ENCODE assay signal across 15 cellular contexts in genomic region chr4:74006009-74006476, GRCh38. TPM values are rescaled to one million over a fixed set of nuclear protein-coding genes. Genes with fewer than 3 reads are reported as not detected.
DNase-seq lines count a peak whose midpoint lies in the region; TF ChIP-seq lines count a peak whose summit lies in the region.
"Had no signal": no experiment of that assay in that cellular context is flagged by ENCODE, and none has a peak within 500 bp of the region (broad histone marks: within the 10 kb centered on the region; RNA-seq: fewer than 3 reads in every experiment).

No MANE protein-coding gene starts in this region.

- H3K4me1 ChIP-seq in transverse colon (peaks cover 0 to 30% (median 11%) of the 10 kb centered on the region in 4 donors), stomach (peaks cover 0 to 17% (median 4%) of the 10 kb centered on the region in 4 donors), tibial artery (no peaks in the 10 kb centered on the region)

- no peaks in the 10 kb centered on the region for H3K27me3 ChIP-seq in transverse colon
- H3K27me3 ChIP-seq in stomach, result no peaks in the 10 kb centered on the region
- no peaks in the 10 kb centered on the region for H3K27me3 ChIP-seq in tibial artery

- no peak for TF ChIP-seq CTCF in foreskin fibroblast (IDR thresholded peaks at IDR 0.05; ENCODE audit: low read depth, low read length)
- no peak for TF ChIP-seq CTCF in transverse colon (IDR thresholded peaks at IDR 0.05)
- TF ChIP-seq CTCF in stomach (IDR thresholded peaks at IDR 0.05), result no peak
- TF ChIP-seq CTCF in tibial artery (IDR thresholded peaks at IDR 0.05), result no peak

- H3K36me3 ChIP-seq in transverse colon, result no peaks in the 10 kb centered on the region
- H3K36me3 ChIP-seq in stomach, result no peaks in the 10 kb centered on the region
- no peaks in the 10 kb centered on the region for H3K36me3 ChIP-seq in tibial artery

- H3K27ac ChIP-seq in transverse colon (peak overlapping the region; percentile 53 to 78 (median 72)), stomach (peak overlapping the region in 2 of 5 donors; percentile 50 to 57), tibial artery (no peak overlapping the region)

- WGBS in transverse colon (ENCODE audit: low coverage in 1 of 2), 2 donors, result 39 to 49% methylated on average over 2 of the region's 2 CpGs
- WGBS in stomach, 5 donors, result 55 to 86% (median 76%) methylated on average over 2 of the region's 2 CpGs

- H3K4me3 ChIP-seq in foreskin fibroblast (ENCODE audit: low read depth in 1 of 2, low read length in 2 of 2) (no peak overlapping the region), transverse colon (no peak overlapping the region), stomach (no peak overlapping the region), tibial artery (no peak overlapping the region)

- intact Hi-C loops in transverse colon (cut with DNase I; ENCODE audit: low total_unique reads), result no loop called here
- intact Hi-C loops in stomach (cut with DNase I; ENCODE audit: low total_unique reads), result no loop called here
- intact Hi-C loops in tibial artery (cut with DNase I; ENCODE audit: low total_unique reads), result no loop called here

- in situ Hi-C loops in transverse colon (cut with MboI; ENCODE audit: low pct_ligation_motif_present in 1 of 4, low pct_unique_long_range_greater_than_20kb in 1 of 4, low sequenced_read_pairs in 3 of 4), result no loop called here

- DNase-seq in H4 (ENCODE audit: low spot score) (peak; percentile 14), amniotic epithelial cell (ENCODE audit: low read depth) (peak; percentile 76), foreskin fibroblast (peak; percentile 45 to 75), transverse colon (no peak), stomach (no peak), NCI-H345 (lab: John Stamatoyannopoulos, UW) (no peak), tibial artery (no peak)
- DNase-seq: activated CD4-positive, alpha-beta T cell treated with anti-CD3 and anti-CD28 coated beads, Interleukin-2, amount 10 ng/mL, durations not matched to agents 7 days and 5 days; activated effector memory CD4-positive, alpha-beta T cell treated with anti-CD3 and anti-CD28 coated beads, Interleukin-2, amount 50 U/mL, for 16 hours; caudate nucleus; CD8-positive, alpha-beta memory T cell; NCI-H2081; stimulated activated naive CD8-positive, alpha-beta T cell treated with anti-CD3 and anti-CD28 coated beads, Interleukin-15, amount 100 ng/mL, for 72 hours had no signal

- H3K9me3 ChIP-seq in transverse colon (no peaks in the 10 kb centered on the region), stomach (no peaks in the 10 kb centered on the region), tibial artery (no peaks in the 10 kb centered on the region)

- TF ChIP-seq POLR2A in transverse colon (IDR thresholded peaks at IDR 0.05) (no peak), stomach (IDR thresholded peaks at IDR 0.05) (no peak)

- TF ChIP-seq EP300 in transverse colon (IDR thresholded peaks at IDR 0.05; ENCODE audit: low read depth), result no peak
- TF ChIP-seq EP300 in stomach (IDR thresholded peaks at IDR 0.05), result no peak

RNA-seq across cellular contexts. Expression of gene CXCL5, which starts 7.6 kb away (rescaled TPM):
- total RNA-seq in H4 (2014; rRNA removed; shearing (Covaris generic)), result not detected in 2 replicates
- total RNA-seq in transverse colon (under 1 TPM in 1 of 4 donors, not detected in 3; 0.64 TPM), stomach (10 to 100 TPM in 2 of 5 donors, 1 to 10 TPM in 2, not detected in 1; 1.3 to 40.1 (median 13.4) TPM)
- polyA plus RNA-seq in stomach, result 10 to 100 TPM in 1 of 3 donors, 1 to 10 TPM in 1, not detected in 1; 4.9 to 21.2 TPM
- total RNA-seq: activated CD4-positive, alpha-beta T cell treated with anti-CD3 and anti-CD28 coated beads, Interleukin-2, amount 10 ng/mL, durations not matched to agents 7 days and 5 days; CD8-positive, alpha-beta memory T cell had no signal
- polyA plus RNA-seq: CD8-positive, alpha-beta memory T cell had no signal

RNA-seq across cellular contexts. Expression of gene PPBP, which starts 18.1 kb away (rescaled TPM):
- total RNA-seq in H4 (2014; rRNA removed; shearing (Covaris generic)), result not detected in 2 replicates
- total RNA-seq in transverse colon, result not detected
- 1 to 10 TPM in 1 of 5 donors, not detected in 4; 6.6 TPM for total RNA-seq in stomach
- polyA plus RNA-seq in stomach, result 1 to 10 TPM in 1 of 3 donors, not detected in 2; 2.4 TPM
- total RNA-seq: activated CD4-positive, alpha-beta T cell treated with anti-CD3 and anti-CD28 coated beads, Interleukin-2, amount 10 ng/mL, durations not matched to agents 7 days and 5 days; CD8-positive, alpha-beta memory T cell; endothelial cell of umbilical vein; pulmonary artery endothelial cell had no signal
- polyA plus RNA-seq: CD8-positive, alpha-beta memory T cell; endothelial cell of umbilical vein had no signal

RNA-seq across cellular contexts. Expression of gene PF4, which starts 24.2 kb away (rescaled TPM):
- not detected in 2 replicates for total RNA-seq in H4 (2014; rRNA removed; shearing (Covaris generic))
- total RNA-seq in transverse colon (not detected), stomach (1 to 10 TPM in 2 of 5 donors, not detected in 3; 1.4 to 5.8 TPM)
- polyA plus RNA-seq in stomach, result 1 to 10 TPM in 2 of 3 donors, not detected in 1; 2.4 to 3.9 TPM
- total RNA-seq: activated CD4-positive, alpha-beta T cell treated with anti-CD3 and anti-CD28 coated beads, Interleukin-2, amount 10 ng/mL, durations not matched to agents 7 days and 5 days; CD8-positive, alpha-beta memory T cell; endothelial cell of umbilical vein; pulmonary artery endothelial cell had no signal
- polyA plus RNA-seq: CD8-positive, alpha-beta memory T cell; endothelial cell of umbilical vein had no signal

RNA-seq across cellular contexts. Expression of gene CXCL3, which starts 32.4 kb away (rescaled TPM):
- 0.53 and 3.8 TPM in 2 replicates for total RNA-seq in H4 (2014; rRNA removed; shearing (Covaris generic))
- 1 to 10 TPM; 1.8 to 5.2 (median 5.1) TPM for total RNA-seq in transverse colon
- 10 to 100 TPM in 2 of 5 donors, 1 to 10 TPM in 2, not detected in 1; 3.5 to 94.6 (median 25.2) TPM for total RNA-seq in stomach
- 10 to 100 TPM in 2 of 3 donors, 1 to 10 TPM in 1; 2.7 to 39.7 (median 18.5) TPM for polyA plus RNA-seq in stomach
- total RNA-seq: activated CD4-positive, alpha-beta T cell treated with anti-CD3 and anti-CD28 coated beads, Interleukin-2, amount 10 ng/mL, durations not matched to agents 7 days and 5 days; CD8-positive, alpha-beta memory T cell had no signal
- polyA plus RNA-seq: CD8-positive, alpha-beta memory T cell had no signal

Comparison
In these comparisons a context has a peak if more than half of its experiments do, and no peak if none do; other contexts are left out.
1. DNase-seq: peak in H4 (single experiment), amniotic epithelial cell (single experiment) and foreskin fibroblast (2 of 2); none in transverse colon (single experiment), stomach (single experiment), NCI-H345 (single experiment) and tibial artery (0 of 2).
2. H3K27ac ChIP-seq: peak in transverse colon (4 of 4); none in tibial artery (0 of 2).